ENCODE assay signal across 28 cellular contexts in genomic region chr18:60889442-60889841, GRCh38.
"Had no signal": no experiment of that assay in that cellular context is flagged by ENCODE, and none has a peak within 500 bp of the region (broad histone marks: within the 10 kb centered on the region; RNA-seq: fewer than 3 reads in every experiment).

No MANE protein-coding gene starts in this region.

- ATAC-seq: stimulated activated effector memory CD8-positive, alpha-beta T cell treated with anti-CD3 and anti-CD28 coated beads, Interleukin-12 subunit alpha, Interleukin-12 subunit beta, amount 100 ng/mL, for 72 hours; stimulated activated memory B cell treated with anti-CD40 and anti-IgM and Interleukin-4, amounts not matched to agents 10 μg/mL and 1 μg/mL and 100 μg/mL, for 72 hours; stimulated activated naive B cell treated with anti-CD40 and anti-IgM and Interleukin-4, amounts not matched to agents 10 μg/mL and 1 μg/mL and 100 μg/mL, for 72 hours; stimulated activated naive CD8-positive, alpha-beta T cell treated with anti-CD3 and anti-CD28 coated beads, Interleukin-15, amount 100 ng/mL, for 72 hours; stimulated activated naive CD8-positive, alpha-beta T cell treated with anti-CD3 and anti-CD28 coated beads, Interleukin-15, Interleukin-2, amounts not matched to agents 100 U/mL and 50 U/mL, for 24 hours; upper lobe of right lung had no signal

- H3K9me3 Mint-ChIP-seq: stimulated activated memory B cell treated with anti-CD40 and anti-IgM and Interleukin-4, amounts not matched to agents 10 μg/mL and 1 μg/mL and 100 μg/mL, for 72 hours; stimulated activated naive CD8-positive, alpha-beta T cell treated with anti-CD3 and anti-CD28 coated beads, Interleukin-15, amount 100 ng/mL, for 72 hours had no signal

- DNase-seq: stimulated activated CD4-positive, alpha-beta T cell treated with anti-CD3 and anti-CD28 coated beads, Interleukin-2, amount 100 ng/mL, for 48 hours; stimulated activated CD4-positive, alpha-beta T cell treated with anti-CD3 and anti-CD28 coated beads, Interleukin-4, amount 100 ng/mL, for 1 hour; stimulated activated CD4-positive, alpha-beta T cell treated with anti-CD3 and anti-CD28 coated beads, Interleukin-4, amount 100 ng/mL, for 24 hours; stimulated activated CD4-positive, alpha-beta T cell treated with anti-CD3 and anti-CD28 coated beads, Interleukin-4, amount 100 ng/mL, for 4 hours; stimulated activated CD8-positive, alpha-beta memory T cell treated with anti-CD3 and anti-CD28 coated beads, Interleukin-4, amount 100 ng/mL, for 48 hours; stimulated activated naive B cell treated with anti-CD40 and anti-IgM and Interleukin-4, amounts not matched to agents 10 μg/mL and 1 μg/mL and 100 μg/mL, for 72 hours; stimulated activated naive CD4-positive, alpha-beta T cell; stimulated activated naive CD4-positive, alpha-beta T cell treated with Interleukin-2 at 50 U/mL for 16 hours; stimulated activated naive CD8-positive, alpha-beta T cell treated with anti-CD3 and anti-CD28 coated beads, Interleukin-15, amount 100 ng/mL, for 72 hours; stimulated activated naive CD8-positive, alpha-beta T cell treated with anti-CD3 and anti-CD28 coated beads, Interleukin-15, Interleukin-2, amounts not matched to agents 100 U/mL and 50 U/mL, for 24 hours; stomach; substantia nigra; testis; thyroid gland; tibial artery; transverse colon; trophoblast cell; upper lobe of left lung; upper lobe of right lung; uterus had no signal

- H3K27ac ChIP-seq: stomach, suprapubic skin, testis, thoracic aorta, thyroid gland, tibial artery, tibial nerve, transverse colon, upper lobe of left lung, upper lobe of right lung, uterus, vagina had no signal

- H3K4me1 ChIP-seq: stomach, testis, thyroid gland, tibial nerve, transverse colon, upper lobe of left lung, upper lobe of right lung, uterus had no signal

- H3K27ac Mint-ChIP-seq: stimulated activated effector memory CD8-positive, alpha-beta T cell treated with anti-CD3 and anti-CD28 coated beads, Interleukin-12 subunit alpha, Interleukin-12 subunit beta, amount 100 ng/mL, for 72 hours; stimulated activated memory B cell treated with anti-CD40 and anti-IgM and Interleukin-4, amounts not matched to agents 10 μg/mL and 1 μg/mL and 100 μg/mL, for 72 hours; stimulated activated naive B cell treated with anti-CD40 and anti-IgM and Interleukin-4, amounts not matched to agents 10 μg/mL and 1 μg/mL and 100 μg/mL, for 72 hours; stimulated activated naive CD8-positive, alpha-beta T cell treated with anti-CD3 and anti-CD28 coated beads, Interleukin-15, amount 100 ng/mL, for 72 hours; stimulated activated naive CD8-positive, alpha-beta T cell treated with anti-CD3 and anti-CD28 coated beads, Interleukin-15, Interleukin-2, amounts not matched to agents 100 ng/mL and 50 ng/mL, for 24 hours; type B pancreatic cell had no signal

- H3K4me3 ChIP-seq: stomach, suprapubic skin, testis, thoracic aorta, thyroid gland, tibial artery, tibial nerve, transverse colon, upper lobe of left lung, upper lobe of right lung, uterus, vagina had no signal

- H3K36me3 Mint-ChIP-seq: stimulated activated effector memory CD8-positive, alpha-beta T cell treated with anti-CD3 and anti-CD28 coated beads, Interleukin-12 subunit alpha, Interleukin-12 subunit beta, amount 100 ng/mL, for 72 hours; stimulated activated memory B cell treated with anti-CD40 and anti-IgM and Interleukin-4, amounts not matched to agents 10 μg/mL and 1 μg/mL and 100 μg/mL, for 72 hours; stimulated activated naive B cell treated with anti-CD40 and anti-IgM and Interleukin-4, amounts not matched to agents 10 μg/mL and 1 μg/mL and 100 μg/mL, for 72 hours; type B pancreatic cell had no signal

- H3K36me3 ChIP-seq: stomach, suprapubic skin, thoracic aorta, thyroid gland, tibial artery, tibial nerve, transverse colon, upper lobe of left lung, upper lobe of right lung, uterus, vagina had no signal

- H3K27me3 ChIP-seq: stomach, suprapubic skin, testis, thyroid gland, tibial artery, tibial nerve, transverse colon, upper lobe of left lung, upper lobe of right lung, uterus, vagina had no signal
